ENCODE assay signal across 8 cellular contexts in the genomic region with DNA sequence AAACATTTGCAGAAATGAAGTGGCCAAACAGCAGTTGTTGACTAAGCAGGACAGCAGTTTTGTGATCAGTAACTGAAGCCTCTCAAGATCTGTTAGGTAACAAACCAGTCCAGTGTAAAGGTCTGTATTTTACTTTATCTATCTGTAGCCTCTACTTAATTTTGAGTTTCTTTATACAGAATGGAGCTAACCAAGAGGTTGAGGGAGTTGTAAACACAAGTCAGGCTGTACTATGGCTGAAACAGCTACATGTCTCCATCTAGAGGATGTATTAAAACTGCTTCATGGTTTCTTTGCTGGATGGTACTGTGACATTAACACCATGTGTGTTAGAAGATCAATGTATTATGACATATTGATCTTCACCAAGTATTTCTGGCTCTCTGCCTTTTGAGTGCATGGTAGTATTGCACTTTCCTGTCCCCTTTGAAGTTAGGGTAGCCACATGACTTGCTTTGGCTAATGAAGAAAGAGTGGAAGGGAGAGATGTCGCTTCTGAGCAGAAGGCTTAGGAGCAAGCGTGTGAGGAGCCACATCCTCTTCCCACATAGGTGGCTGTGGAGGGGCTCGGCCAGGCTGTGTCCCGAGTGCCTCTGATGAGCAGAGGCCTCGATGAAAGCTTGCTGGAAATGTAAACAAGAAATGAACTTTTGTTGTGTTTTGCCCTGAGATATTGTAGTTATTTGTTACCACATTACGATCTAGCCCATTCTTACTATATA.
DNase-seq lines count a peak whose midpoint lies in the region; ATAC-seq lines count a peak whose summit lies in the region.

No MANE protein-coding gene starts in this region.

- H3K36me3 Mint-ChIP-seq in T-helper 17 cell (ENCODE audit: low read depth): no peaks in the 10 kb centered on the region
- no peaks in the 10 kb centered on the region for H3K36me3 Mint-ChIP-seq in activated T-helper 2 cell treated with anti-CD3 and anti-CD28 coated beads, Interferon-gamma antibody, Interleukin-2, Interleukin-4, amounts not matched to agents 10 μg/mL and 5 μg/mL and 100 μg/mL, durations not matched to agents 14 hours and 24 hours and 36 hours (ENCODE audit: low read depth)

- H3K27me3 ChIP-seq in skeletal muscle satellite cell (ENCODE audit: control insufficient read depth, insufficient read depth, low read length): no peaks in the 10 kb centered on the region

- H3K4me3 Mint-ChIP-seq in T-helper 17 cell: no peak overlapping the region
- no peak overlapping the region for H3K4me3 Mint-ChIP-seq in activated T-helper 2 cell treated with anti-CD3 and anti-CD28 coated beads, Interferon-gamma antibody, Interleukin-2, Interleukin-4, amounts not matched to agents 10 μg/mL and 5 μg/mL and 100 μg/mL, durations not matched to agents 14 hours and 24 hours and 36 hours (ENCODE audit: low read depth)

- H3K27ac Mint-ChIP-seq in T-helper 17 cell: no peak overlapping the region
- H3K27ac Mint-ChIP-seq in activated T-helper 2 cell treated with anti-CD3 and anti-CD28 coated beads, Interferon-gamma antibody, Interleukin-2, Interleukin-4, amounts not matched to agents 10 μg/mL and 5 μg/mL and 100 μg/mL, durations not matched to agents 14 hours and 24 hours and 36 hours: no peak overlapping the region

- H3K4me3 ChIP-seq in skeletal muscle satellite cell (ENCODE audit: low read length): no peak overlapping the region

- H3K4me2 ChIP-seq in skeletal muscle satellite cell (ENCODE audit: low read length): no peak overlapping the region

- H3K27me3 Mint-ChIP-seq in T-helper 17 cell: peaks cover 4% of the 10 kb centered on the region
- peaks cover 2% of the 10 kb centered on the region for H3K27me3 Mint-ChIP-seq in activated T-helper 2 cell treated with anti-CD3 and anti-CD28 coated beads, Interferon-gamma antibody, Interleukin-2, Interleukin-4, amounts not matched to agents 10 μg/mL and 5 μg/mL and 100 μg/mL, durations not matched to agents 14 hours and 24 hours and 36 hours (ENCODE audit: low read depth)

- no peaks in the 10 kb centered on the region for H3K36me3 ChIP-seq in skeletal muscle satellite cell (ENCODE audit: insufficient read depth, low read length)

- H3K4me1 Mint-ChIP-seq in T-helper 17 cell: peaks cover 17% of the 10 kb centered on the region
- peaks cover 44% of the 10 kb centered on the region for H3K4me1 Mint-ChIP-seq in activated T-helper 2 cell treated with anti-CD3 and anti-CD28 coated beads, Interferon-gamma antibody, Interleukin-2, Interleukin-4, amounts not matched to agents 10 μg/mL and 5 μg/mL and 100 μg/mL, durations not matched to agents 14 hours and 24 hours and 36 hours (ENCODE audit: low read depth)

- in situ Hi-C loops in KBM-7 (cut with MboI; ENCODE audit: low pct_unique_long_range_greater_than_20kb, low sequenced_read_pairs): loop anchor here (10.0 kb wide), 1 partner anchor 64 kb away; no protein-coding TSS in a partner anchor

- intact Hi-C loops in activated T-helper 2 cell treated with anti-CD3 and anti-CD28 coated beads, Interferon-gamma antibody, Interleukin-2, Interleukin-4, amounts not matched to agents 10 μg/mL and 5 μg/mL and 100 μg/mL, durations not matched to agents 14 hours and 24 hours and 36 hours (cut with micrococcal nuclease): loop anchor here (1.0 to 5.0 kb wide), 5 partner anchors 44 to 264 kb away; a partner anchor contains a TSS

- DNase-seq in NCI-H82 (lab: John Stamatoyannopoulos, UW): peak; percentile 58
- no peak for DNase-seq in NCI-H82 treated with DMSO at 0.1 percent for 48 hours (lab: John Stamatoyannopoulos, UW; ENCODE audit: unreplicated experiment)
- DNase-seq in KBM-7: peak; percentile 81
- no peak for DNase-seq in T-helper 17 cell
- peak; percentile 49 for DNase-seq in germinal center (ENCODE audit: low spot score)
- no peak for DNase-seq in activated T-helper 2 cell treated with anti-CD3 and anti-CD28 coated beads, Interferon-gamma antibody, Interleukin-2, Interleukin-4, amounts not matched to agents 10 μg/mL and 5 μg/mL and 100 μg/mL, durations not matched to agents 14 hours and 24 hours and 36 hours (ENCODE audit: low spot score)

- ATAC-seq in GM21723 (IDR thresholded peaks at IDR 0.05; ENCODE audit: unreplicated experiment): peak; percentile 95
- peak; percentile 83 for ATAC-seq in T-helper 17 cell

- no peaks in the 10 kb centered on the region for H3K9me3 ChIP-seq in T-helper 17 cell (ENCODE audit: control insufficient read depth, low read length, poor library complexity, severe bottlenecking)
- no peaks in the 10 kb centered on the region for H3K9me3 ChIP-seq in skeletal muscle satellite cell (replicated peaks; ENCODE audit: low read length)

- peak overlapping the region; percentile 15 for H3K9ac ChIP-seq in skeletal muscle satellite cell (ENCODE audit: low read depth, low read length)

- peaks cover 58% of the 10 kb centered on the region for H3K4me1 ChIP-seq in skeletal muscle satellite cell (ENCODE audit: control insufficient read depth, insufficient read depth, low read length)

- H3K9me3 Mint-ChIP-seq in activated T-helper 2 cell treated with anti-CD3 and anti-CD28 coated beads, Interferon-gamma antibody, Interleukin-2, Interleukin-4, amounts not matched to agents 10 μg/mL and 5 μg/mL and 100 μg/mL, durations not matched to agents 14 hours and 24 hours and 36 hours: no peaks in the 10 kb centered on the region

Comparison
In these comparisons a context has a peak if more than half of its experiments do, and no peak if none do; other contexts are left out.
1. DNase-seq: peak in NCI-H82 (single experiment), KBM-7 (single experiment) and germinal center (single experiment); none in NCI-H82 treated with DMSO at 0.1 percent for 48 hours (single experiment), T-helper 17 cell (0 of 3) and activated T-helper 2 cell treated with anti-CD3 and anti-CD28 coated beads, Interferon-gamma antibody, Interleukin-2, Interleukin-4, amounts not matched to agents 10 μg/mL and 5 μg/mL and 100 μg/mL, durations not matched to agents 14 hours and 24 hours and 36 hours (single experiment).